31 cellular contexts compared by ENCODE assay signal in the genomic region with DNA sequence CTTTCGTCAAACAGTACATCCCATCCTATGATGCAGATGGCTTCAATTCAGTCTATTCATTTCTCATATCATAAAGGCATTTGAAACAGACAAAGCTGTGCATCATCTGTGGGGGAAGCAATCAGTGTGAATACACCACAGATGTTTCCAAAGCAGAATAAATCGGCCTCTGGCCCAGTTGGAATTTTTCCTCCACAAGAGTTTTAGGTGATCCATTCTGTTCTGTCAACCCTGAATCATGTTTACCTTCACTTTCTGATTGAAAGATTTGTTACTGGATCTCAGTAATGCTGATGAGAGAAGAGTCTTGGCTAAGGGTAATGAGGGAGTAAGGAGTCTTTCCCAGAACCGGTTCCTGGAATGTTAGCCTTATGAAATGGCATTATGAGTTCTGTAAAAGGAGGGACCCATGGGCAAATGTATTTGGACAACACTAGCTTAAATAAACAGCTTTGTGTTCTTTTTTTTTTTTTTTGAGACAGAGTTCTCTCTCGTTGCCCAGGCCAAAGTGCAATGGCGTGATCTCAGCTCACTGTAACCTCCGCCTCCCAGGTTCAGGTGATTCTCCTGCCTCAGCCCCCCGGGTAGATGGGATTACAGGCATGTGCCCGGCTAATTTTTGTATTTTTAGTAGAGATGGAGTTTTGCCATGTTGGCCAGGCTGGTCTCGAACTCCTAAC.
"Had no signal": no experiment of that assay in that cellular context is flagged by ENCODE, and none has a peak within 500 bp of the region (broad histone marks: within the 10 kb centered on the region; RNA-seq: fewer than 3 reads in every experiment).

No MANE protein-coding gene starts in this region.

- H3K27me3 ChIP-seq: neural progenitor cell, ovary, suprapubic skin, testis, tibial artery, upper lobe of right lung, uterus had no signal

- DNase-seq: natural killer cell; occipital lobe; ovary; posterior cingulate gyrus; psoas muscle; right cardiac atrium; spleen; stimulated activated CD4-positive, alpha-beta T cell treated with anti-CD3 and anti-CD28 coated beads, Interleukin-12 subunit alpha, Interleukin-12 subunit beta, amount 100 ng/mL, for 4 hours; stimulated activated CD4-positive, alpha-beta T cell treated with anti-CD3 and anti-CD28 coated beads, Interleukin-1b, Interleukin-23, amount 100 ng/mL, for 48 hours; stimulated activated CD4-positive, alpha-beta T cell treated with anti-CD3 and anti-CD28 coated beads, Interleukin-4, amount 100 ng/mL, for 1 hour; stimulated activated CD4-positive, alpha-beta T cell treated with anti-CD3 and anti-CD28 coated beads, Interleukin-4, amount 100 ng/mL, for 4 hours; stimulated activated CD8-positive, alpha-beta memory T cell treated with anti-CD3 and anti-CD28 coated beads, Interleukin-4, amount 100 ng/mL, for 48 hours; stimulated activated naive CD4-positive, alpha-beta T cell; stimulated activated naive CD8-positive, alpha-beta T cell treated with anti-CD3 and anti-CD28 coated beads, Interleukin-15, amount 100 ng/mL, for 72 hours; stimulated activated naive CD8-positive, alpha-beta T cell treated with anti-CD3 and anti-CD28 coated beads, Interleukin-15, Interleukin-2, amounts not matched to agents 100 U/mL and 50 U/mL, for 24 hours; substantia nigra; testis; tibial artery; transverse colon; upper lobe of right lung; uterus had no signal

- H3K9me3 Mint-ChIP-seq: natural killer cell; nephron; neural progenitor cell; stimulated activated memory B cell treated with anti-CD40 and anti-IgM and Interleukin-4, amounts not matched to agents 10 μg/mL and 1 μg/mL and 100 μg/mL, for 72 hours; stimulated activated naive CD8-positive, alpha-beta T cell treated with anti-CD3 and anti-CD28 coated beads, Interleukin-15, amount 100 ng/mL, for 72 hours; type B pancreatic cell had no signal

- H3K4me1 Mint-ChIP-seq: natural killer cell; neural progenitor cell; stimulated activated memory B cell treated with anti-CD40 and anti-IgM and Interleukin-4, amounts not matched to agents 10 μg/mL and 1 μg/mL and 100 μg/mL, for 72 hours; stimulated activated naive CD8-positive, alpha-beta T cell treated with anti-CD3 and anti-CD28 coated beads, Interleukin-15, amount 100 ng/mL, for 72 hours had no signal

- H3K36me3 Mint-ChIP-seq: natural killer cell; neural progenitor cell; stimulated activated memory B cell treated with anti-CD40 and anti-IgM and Interleukin-4, amounts not matched to agents 10 μg/mL and 1 μg/mL and 100 μg/mL, for 72 hours; type B pancreatic cell had no signal

- H3K4me3 Mint-ChIP-seq: natural killer cell; nephron; neural progenitor cell; stimulated activated memory B cell treated with anti-CD40 and anti-IgM and Interleukin-4, amounts not matched to agents 10 μg/mL and 1 μg/mL and 100 μg/mL, for 72 hours; stimulated activated naive CD8-positive, alpha-beta T cell treated with anti-CD3 and anti-CD28 coated beads, Interleukin-15, amount 100 ng/mL, for 72 hours; type B pancreatic cell had no signal

- H3K4me1 ChIP-seq: neural progenitor cell, parathyroid adenoma, psoas muscle, spleen, suprapubic skin, testis, tibial artery, transverse colon, upper lobe of right lung, uterus had no signal

- H3K9ac ChIP-seq: neural progenitor cell, parathyroid adenoma had no signal

- H3K36me3 ChIP-seq: neural progenitor cell, ovary, spleen, suprapubic skin, tibial artery, transverse colon, upper lobe of right lung, uterus had no signal

- ATAC-seq: natural killer cell; psoas muscle; right cardiac atrium; sciatic nerve; stimulated activated memory B cell treated with anti-CD40 and anti-IgM and Interleukin-4, amounts not matched to agents 10 μg/mL and 1 μg/mL and 100 μg/mL, for 72 hours; stimulated activated naive CD8-positive, alpha-beta T cell treated with anti-CD3 and anti-CD28 coated beads, Interleukin-15, amount 100 ng/mL, for 72 hours; stimulated activated naive CD8-positive, alpha-beta T cell treated with anti-CD3 and anti-CD28 coated beads, Interleukin-15, Interleukin-2, amounts not matched to agents 100 U/mL and 50 U/mL, for 24 hours; upper lobe of right lung had no signal

- H3K27ac Mint-ChIP-seq: natural killer cell; nephron; neural progenitor cell; progenitor cell of endocrine pancreas; stimulated activated memory B cell treated with anti-CD40 and anti-IgM and Interleukin-4, amounts not matched to agents 10 μg/mL and 1 μg/mL and 100 μg/mL, for 72 hours; stimulated activated naive CD8-positive, alpha-beta T cell treated with anti-CD3 and anti-CD28 coated beads, Interleukin-15, amount 100 ng/mL, for 72 hours; type B pancreatic cell had no signal

- H3K4me3 ChIP-seq: neural progenitor cell, ovary, psoas muscle, skin epidermis, smooth muscle cell, spleen, suprapubic skin, testis, tibial artery, transverse colon, upper lobe of right lung, uterus had no signal

- H3K27ac ChIP-seq: neural progenitor cell, ovary, parathyroid adenoma, psoas muscle, skin epidermis, spleen, suprapubic skin, testis, tibial artery, transverse colon, upper lobe of right lung, uterus had no signal

- H3K9me3 ChIP-seq: ovary, psoas muscle, spleen, suprapubic skin, testis, tibial artery, transverse colon, upper lobe of right lung, uterus had no signal
